Comparison of ENCODE assay signal across 1 cellular context in the genomic region with DNA sequence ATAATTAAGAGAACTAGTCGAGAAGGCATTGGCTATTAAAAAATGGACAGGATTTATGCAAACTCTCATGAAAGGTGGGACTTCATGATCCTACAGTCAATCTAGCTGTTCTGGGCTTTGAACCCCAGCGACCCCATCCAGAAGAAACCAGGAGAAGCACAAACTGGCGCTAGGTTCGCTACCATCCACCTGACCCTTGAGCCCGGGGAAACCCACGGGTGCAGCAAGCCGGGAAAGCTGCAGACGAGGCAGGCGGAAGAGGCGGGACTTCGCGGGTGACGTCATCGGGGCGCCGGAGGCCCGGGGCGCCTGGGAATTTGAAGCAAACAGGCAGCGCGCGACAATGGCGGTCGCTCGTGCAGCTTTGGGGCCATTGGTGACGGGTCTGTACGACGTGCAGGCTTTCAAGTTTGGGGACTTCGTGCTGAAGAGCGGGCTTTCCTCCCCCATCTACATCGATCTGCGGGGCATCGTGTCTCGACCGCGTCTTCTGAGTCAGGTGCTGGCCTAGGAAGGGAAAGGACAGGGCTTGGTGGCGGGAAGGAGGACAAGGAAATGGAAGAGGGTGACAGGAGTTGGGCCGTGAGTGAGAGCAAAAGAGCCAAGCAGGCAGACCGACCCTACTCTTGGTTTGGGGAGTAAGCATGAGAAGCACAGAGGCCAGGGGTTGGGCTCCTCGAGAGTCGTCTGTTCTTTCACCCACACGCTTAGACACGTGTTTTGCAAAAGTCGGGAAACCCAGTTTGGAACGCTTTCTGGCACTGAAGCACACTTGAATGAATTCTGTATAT.
TF ChIP-seq lines count a peak whose summit lies in the region.

A gene (plus strand): TSS at position 324 of the 791 bp plus-strand sequence. CDS start 20 bp downstream, at position 344.

TF ChIP-seq in HepG2, 621 proteins besides CTCF, POLR2A, EP300 and RAD21 (continued from another document and continues in another):
- peak; percentile 90; the same call in 1 of the 2 replicates for TF ChIP-seq ZNF772 (CRISPR knock-in tag; IDR thresholded peaks at IDR 0.05)
- TF ChIP-seq PAWR (CRISPR knock-in tag; IDR thresholded peaks at IDR 0.05; ENCODE audit: borderline replicate concordance) = no peak
- no peak for TF ChIP-seq DPF2 (CRISPR knock-in tag; IDR thresholded peaks at IDR 0.05; ENCODE audit: borderline replicate concordance, low read depth)
- no peak for TF ChIP-seq ZSCAN25 (CRISPR knock-in tag; IDR thresholded peaks at IDR 0.05)
- peak; percentile 27; the same call in 1 of the 2 replicates for TF ChIP-seq NR2F6 (IDR thresholded peaks at IDR 0.05)
- peak; percentile 76; the same call in 1 of the 2 replicates for TF ChIP-seq NR2F6 (CRISPR knock-in tag; IDR thresholded peaks at IDR 0.05)
- TF ChIP-seq, protein P1, sequence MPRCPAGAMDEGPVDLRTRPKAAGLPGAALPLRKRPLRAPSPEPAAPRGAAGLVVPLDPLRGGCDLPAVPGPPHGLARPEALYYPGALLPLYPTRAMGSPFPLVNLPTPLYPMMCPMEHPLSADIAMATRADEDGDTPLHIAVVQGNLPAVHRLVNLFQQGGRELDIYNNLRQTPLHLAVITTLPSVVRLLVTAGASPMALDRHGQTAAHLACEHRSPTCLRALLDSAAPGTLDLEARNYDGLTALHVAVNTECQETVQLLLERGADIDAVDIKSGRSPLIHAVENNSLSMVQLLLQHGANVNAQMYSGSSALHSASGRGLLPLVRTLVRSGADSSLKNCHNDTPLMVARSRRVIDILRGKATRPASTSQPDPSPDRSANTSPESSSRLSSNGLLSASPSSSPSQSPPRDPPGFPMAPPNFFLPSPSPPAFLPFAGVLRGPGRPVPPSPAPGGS (CRISPR knock-in tag; IDR thresholded peaks at IDR 0.05) = peak; percentile 56; the same call in 1 of the 2 replicates
- TF ChIP-seq, protein P2, sequence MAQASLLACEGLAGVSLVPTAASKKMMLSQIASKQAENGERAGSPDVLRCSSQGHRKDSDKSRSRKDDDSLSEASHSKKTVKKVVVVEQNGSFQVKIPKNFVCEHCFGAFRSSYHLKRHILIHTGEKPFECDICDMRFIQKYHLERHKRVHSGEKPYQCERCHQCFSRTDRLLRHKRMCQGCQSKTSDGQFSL (CRISPR knock-in tag; IDR thresholded peaks at IDR 0.05) = peak; percentile 61; the same call in 1 of the 2 replicates
- no peak for TF ChIP-seq KLF15 (CRISPR knock-in tag; IDR thresholded peaks at IDR 0.05; ENCODE audit: borderline replicate concordance)
- TF ChIP-seq JUNB (CRISPR knock-in tag; IDR thresholded peaks at IDR 0.05; ENCODE audit: borderline replicate concordance) = peak; percentile 67; the same call in 1 of the 2 replicates
- TF ChIP-seq, protein P3, sequence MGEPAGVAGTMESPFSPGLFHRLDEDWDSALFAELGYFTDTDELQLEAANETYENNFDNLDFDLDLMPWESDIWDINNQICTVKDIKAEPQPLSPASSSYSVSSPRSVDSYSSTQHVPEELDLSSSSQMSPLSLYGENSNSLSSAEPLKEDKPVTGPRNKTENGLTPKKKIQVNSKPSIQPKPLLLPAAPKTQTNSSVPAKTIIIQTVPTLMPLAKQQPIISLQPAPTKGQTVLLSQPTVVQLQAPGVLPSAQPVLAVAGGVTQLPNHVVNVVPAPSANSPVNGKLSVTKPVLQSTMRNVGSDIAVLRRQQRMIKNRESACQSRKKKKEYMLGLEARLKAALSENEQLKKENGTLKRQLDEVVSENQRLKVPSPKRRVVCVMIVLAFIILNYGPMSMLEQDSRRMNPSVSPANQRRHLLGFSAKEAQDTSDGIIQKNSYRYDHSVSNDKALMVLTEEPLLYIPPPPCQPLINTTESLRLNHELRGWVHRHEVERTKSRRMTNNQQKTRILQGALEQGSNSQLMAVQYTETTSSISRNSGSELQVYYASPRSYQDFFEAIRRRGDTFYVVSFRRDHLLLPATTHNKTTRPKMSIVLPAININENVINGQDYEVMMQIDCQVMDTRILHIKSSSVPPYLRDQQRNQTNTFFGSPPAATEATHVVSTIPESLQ (CRISPR knock-in tag; conservative IDR thresholded peaks at IDR 0.05) = peak; percentile 20; the same call in 1 of the 2 replicates
- TF ChIP-seq, protein P4, sequence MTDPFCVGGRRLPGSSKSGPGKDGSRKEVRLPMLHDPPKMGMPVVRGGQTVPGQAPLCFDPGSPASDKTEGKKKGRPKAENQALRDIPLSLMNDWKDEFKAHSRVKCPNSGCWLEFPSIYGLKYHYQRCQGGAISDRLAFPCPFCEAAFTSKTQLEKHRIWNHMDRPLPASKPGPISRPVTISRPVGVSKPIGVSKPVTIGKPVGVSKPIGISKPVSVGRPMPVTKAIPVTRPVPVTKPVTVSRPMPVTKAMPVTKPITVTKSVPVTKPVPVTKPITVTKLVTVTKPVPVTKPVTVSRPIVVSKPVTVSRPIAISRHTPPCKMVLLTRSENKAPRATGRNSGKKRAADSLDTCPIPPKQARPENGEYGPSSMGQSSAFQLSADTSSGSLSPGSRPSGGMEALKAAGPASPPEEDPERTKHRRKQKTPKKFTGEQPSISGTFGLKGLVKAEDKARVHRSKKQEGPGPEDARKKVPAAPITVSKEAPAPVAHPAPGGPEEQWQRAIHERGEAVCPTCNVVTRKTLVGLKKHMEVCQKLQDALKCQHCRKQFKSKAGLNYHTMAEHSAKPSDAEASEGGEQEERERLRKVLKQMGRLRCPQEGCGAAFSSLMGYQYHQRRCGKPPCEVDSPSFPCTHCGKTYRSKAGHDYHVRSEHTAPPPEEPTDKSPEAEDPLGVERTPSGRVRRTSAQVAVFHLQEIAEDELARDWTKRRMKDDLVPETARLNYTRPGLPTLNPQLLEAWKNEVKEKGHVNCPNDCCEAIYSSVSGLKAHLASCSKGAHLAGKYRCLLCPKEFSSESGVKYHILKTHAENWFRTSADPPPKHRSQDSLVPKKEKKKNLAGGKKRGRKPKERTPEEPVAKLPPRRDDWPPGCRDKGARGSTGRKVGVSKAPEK (CRISPR knock-in tag; IDR thresholded peaks at IDR 0.05; ENCODE audit: borderline replicate concordance) = no peak
- TF ChIP-seq JDP2 (CRISPR knock-in tag; IDR thresholded peaks at IDR 0.05; ENCODE audit: borderline replicate concordance) = no peak; the same call in 1 of the 2 replicates
- TF ChIP-seq RBM39 (IDR thresholded peaks at IDR 0.05; ENCODE audit: low read depth, low read length, poor library complexity, severe bottlenecking) = peak; percentile 69
- peak; percentile 34; the same call in 1 of the 2 replicates for TF ChIP-seq ZBTB42 (CRISPR knock-in tag; IDR thresholded peaks at IDR 0.05)
- TF ChIP-seq, protein P5, sequence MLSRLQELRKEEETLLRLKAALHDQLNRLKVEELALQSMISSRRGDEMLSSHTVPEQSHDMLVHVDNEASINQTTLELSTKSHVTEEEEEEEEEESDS (CRISPR knock-in tag; IDR thresholded peaks at IDR 0.05; ENCODE audit: borderline replicate concordance) = no peak
- TF ChIP-seq, protein P6, sequence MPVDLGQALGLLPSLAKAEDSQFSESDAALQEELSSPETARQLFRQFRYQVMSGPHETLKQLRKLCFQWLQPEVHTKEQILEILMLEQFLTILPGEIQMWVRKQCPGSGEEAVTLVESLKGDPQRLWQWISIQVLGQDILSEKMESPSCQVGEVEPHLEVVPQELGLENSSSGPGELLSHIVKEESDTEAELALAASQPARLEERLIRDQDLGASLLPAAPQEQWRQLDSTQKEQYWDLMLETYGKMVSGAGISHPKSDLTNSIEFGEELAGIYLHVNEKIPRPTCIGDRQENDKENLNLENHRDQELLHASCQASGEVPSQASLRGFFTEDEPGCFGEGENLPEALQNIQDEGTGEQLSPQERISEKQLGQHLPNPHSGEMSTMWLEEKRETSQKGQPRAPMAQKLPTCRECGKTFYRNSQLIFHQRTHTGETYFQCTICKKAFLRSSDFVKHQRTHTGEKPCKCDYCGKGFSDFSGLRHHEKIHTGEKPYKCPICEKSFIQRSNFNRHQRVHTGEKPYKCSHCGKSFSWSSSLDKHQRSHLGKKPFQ (CRISPR knock-in tag; IDR thresholded peaks at IDR 0.05; ENCODE audit: insufficient replicate concordance) = peak; percentile 74
- TF ChIP-seq HNRNPUL1 (IDR thresholded peaks at IDR 0.05; ENCODE audit: low read depth, low read length) = no peak
- TF ChIP-seq TAF1 (CRISPR knock-in tag; IDR thresholded peaks at IDR 0.05) = peak; percentile 91
- TF ChIP-seq ZNF562 (CRISPR knock-in tag; IDR thresholded peaks at IDR 0.05; ENCODE audit: borderline replicate concordance) = no peak
- peak; percentile 50; the same call in 1 of the 2 replicates for TF ChIP-seq RFX5 (IDR thresholded peaks at IDR 0.05; ENCODE audit: low read depth, low read length)
- peak; percentile 23; the same call in 1 of the 2 replicates for TF ChIP-seq PHF21A (CRISPR knock-in tag; IDR thresholded peaks at IDR 0.05)
- TF ChIP-seq ZFP36L2 (CRISPR knock-in tag; IDR thresholded peaks at IDR 0.05) = no peak
- TF ChIP-seq, protein P7, sequence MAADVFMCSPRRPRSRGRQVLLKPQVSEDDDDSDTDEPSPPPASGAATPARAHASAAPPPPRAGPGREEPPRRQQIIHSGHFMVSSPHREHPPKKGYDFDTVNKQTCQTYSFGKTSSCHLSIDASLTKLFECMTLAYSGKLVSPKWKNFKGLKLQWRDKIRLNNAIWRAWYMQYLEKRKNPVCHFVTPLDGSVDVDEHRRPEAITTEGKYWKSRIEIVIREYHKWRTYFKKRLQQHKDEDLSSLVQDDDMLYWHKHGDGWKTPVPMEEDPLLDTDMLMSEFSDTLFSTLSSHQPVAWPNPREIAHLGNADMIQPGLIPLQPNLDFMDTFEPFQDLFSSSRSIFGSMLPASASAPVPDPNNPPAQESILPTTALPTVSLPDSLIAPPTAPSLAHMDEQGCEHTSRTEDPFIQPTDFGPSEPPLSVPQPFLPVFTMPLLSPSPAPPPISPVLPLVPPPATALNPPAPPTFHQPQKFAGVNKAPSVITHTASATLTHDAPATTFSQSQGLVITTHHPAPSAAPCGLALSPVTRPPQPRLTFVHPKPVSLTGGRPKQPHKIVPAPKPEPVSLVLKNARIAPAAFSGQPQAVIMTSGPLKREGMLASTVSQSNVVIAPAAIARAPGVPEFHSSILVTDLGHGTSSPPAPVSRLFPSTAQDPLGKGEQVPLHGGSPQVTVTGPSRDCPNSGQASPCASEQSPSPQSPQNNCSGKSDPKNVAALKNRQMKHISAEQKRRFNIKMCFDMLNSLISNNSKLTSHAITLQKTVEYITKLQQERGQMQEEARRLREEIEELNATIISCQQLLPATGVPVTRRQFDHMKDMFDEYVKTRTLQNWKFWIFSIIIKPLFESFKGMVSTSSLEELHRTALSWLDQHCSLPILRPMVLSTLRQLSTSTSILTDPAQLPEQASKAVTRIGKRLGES (CRISPR knock-in tag; IDR thresholded peaks at IDR 0.05; ENCODE audit: borderline replicate concordance) = 0 out of 2 replicates have a peak, but pooled peaks have one; percentile 57
- no peak for TF ChIP-seq ZNF260 (CRISPR knock-in tag; IDR thresholded peaks at IDR 0.05; ENCODE audit: borderline replicate concordance, low read depth)
- TF ChIP-seq YEATS2 (CRISPR knock-in tag; IDR thresholded peaks at IDR 0.05; ENCODE audit: borderline replicate concordance) = peak; percentile 87
- TF ChIP-seq, protein P8, sequence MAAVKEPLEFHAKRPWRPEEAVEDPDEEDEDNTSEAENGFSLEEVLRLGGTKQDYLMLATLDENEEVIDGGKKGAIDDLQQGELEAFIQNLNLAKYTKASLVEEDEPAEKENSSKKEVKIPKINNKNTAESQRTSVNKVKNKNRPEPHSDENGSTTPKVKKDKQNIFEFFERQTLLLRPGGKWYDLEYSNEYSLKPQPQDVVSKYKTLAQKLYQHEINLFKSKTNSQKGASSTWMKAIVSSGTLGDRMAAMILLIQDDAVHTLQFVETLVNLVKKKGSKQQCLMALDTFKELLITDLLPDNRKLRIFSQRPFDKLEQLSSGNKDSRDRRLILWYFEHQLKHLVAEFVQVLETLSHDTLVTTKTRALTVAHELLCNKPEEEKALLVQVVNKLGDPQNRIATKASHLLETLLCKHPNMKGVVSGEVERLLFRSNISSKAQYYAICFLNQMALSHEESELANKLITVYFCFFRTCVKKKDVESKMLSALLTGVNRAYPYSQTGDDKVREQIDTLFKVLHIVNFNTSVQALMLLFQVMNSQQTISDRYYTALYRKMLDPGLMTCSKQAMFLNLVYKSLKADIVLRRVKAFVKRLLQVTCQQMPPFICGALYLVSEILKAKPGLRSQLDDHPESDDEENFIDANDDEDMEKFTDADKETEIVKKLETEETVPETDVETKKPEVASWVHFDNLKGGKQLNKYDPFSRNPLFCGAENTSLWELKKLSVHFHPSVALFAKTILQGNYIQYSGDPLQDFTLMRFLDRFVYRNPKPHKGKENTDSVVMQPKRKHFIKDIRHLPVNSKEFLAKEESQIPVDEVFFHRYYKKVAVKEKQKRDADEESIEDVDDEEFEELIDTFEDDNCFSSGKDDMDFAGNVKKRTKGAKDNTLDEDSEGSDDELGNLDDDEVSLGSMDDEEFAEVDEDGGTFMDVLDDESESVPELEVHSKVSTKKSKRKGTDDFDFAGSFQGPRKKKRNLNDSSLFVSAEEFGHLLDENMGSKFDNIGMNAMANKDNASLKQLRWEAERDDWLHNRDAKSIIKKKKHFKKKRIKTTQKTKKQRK (IDR thresholded peaks at IDR 0.05; ENCODE audit: low read length) = no peak
- no peak for TF ChIP-seq ATAD3A (CRISPR knock-in tag; IDR thresholded peaks at IDR 0.05)
- TF ChIP-seq ZNF629 (CRISPR knock-in tag; conservative IDR thresholded peaks at IDR 0.05) = 0 out of 2 replicates have a peak, but pooled peaks have one; percentile 29
- TF ChIP-seq, protein P9, sequence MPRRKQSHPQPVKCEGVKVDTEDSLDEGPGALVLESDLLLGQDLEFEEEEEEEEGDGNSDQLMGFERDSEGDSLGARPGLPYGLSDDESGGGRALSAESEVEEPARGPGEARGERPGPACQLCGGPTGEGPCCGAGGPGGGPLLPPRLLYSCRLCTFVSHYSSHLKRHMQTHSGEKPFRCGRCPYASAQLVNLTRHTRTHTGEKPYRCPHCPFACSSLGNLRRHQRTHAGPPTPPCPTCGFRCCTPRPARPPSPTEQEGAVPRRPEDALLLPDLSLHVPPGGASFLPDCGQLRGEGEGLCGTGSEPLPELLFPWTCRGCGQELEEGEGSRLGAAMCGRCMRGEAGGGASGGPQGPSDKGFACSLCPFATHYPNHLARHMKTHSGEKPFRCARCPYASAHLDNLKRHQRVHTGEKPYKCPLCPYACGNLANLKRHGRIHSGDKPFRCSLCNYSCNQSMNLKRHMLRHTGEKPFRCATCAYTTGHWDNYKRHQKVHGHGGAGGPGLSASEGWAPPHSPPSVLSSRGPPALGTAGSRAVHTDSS (CRISPR knock-in tag; conservative IDR thresholded peaks at IDR 0.05) = no peak
- peak; percentile 65; the same call in 1 of the 2 replicates for TF ChIP-seq KLF9 (CRISPR knock-in tag; IDR thresholded peaks at IDR 0.05; ENCODE audit: low read depth)
- peak; percentile 62 for TF ChIP-seq RARA (CRISPR knock-in tag; IDR thresholded peaks at IDR 0.05)
- TF ChIP-seq, protein P10, sequence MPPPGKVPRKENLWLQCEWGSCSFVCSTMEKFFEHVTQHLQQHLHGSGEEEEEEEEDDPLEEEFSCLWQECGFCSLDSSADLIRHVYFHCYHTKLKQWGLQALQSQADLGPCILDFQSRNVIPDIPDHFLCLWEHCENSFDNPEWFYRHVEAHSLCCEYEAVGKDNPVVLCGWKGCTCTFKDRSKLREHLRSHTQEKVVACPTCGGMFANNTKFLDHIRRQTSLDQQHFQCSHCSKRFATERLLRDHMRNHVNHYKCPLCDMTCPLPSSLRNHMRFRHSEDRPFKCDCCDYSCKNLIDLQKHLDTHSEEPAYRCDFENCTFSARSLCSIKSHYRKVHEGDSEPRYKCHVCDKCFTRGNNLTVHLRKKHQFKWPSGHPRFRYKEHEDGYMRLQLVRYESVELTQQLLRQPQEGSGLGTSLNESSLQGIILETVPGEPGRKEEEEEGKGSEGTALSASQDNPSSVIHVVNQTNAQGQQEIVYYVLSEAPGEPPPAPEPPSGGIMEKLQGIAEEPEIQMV (CRISPR knock-in tag; IDR thresholded peaks at IDR 0.05; ENCODE audit: low read depth) = no peak
- TF ChIP-seq FOXC1 (CRISPR knock-in tag; IDR thresholded peaks at IDR 0.05; ENCODE audit: borderline replicate concordance) = no peak
- no peak for TF ChIP-seq ZKSCAN5 (CRISPR knock-in tag; IDR thresholded peaks at IDR 0.05)
- peak; percentile 45 for TF ChIP-seq ZNF883 (CRISPR knock-in tag; IDR thresholded peaks at IDR 0.05; ENCODE audit: not compliant biosample characterization)
- TF ChIP-seq TCF7L2 (IDR thresholded peaks at IDR 0.05; ENCODE audit: low read depth, low read length) = no peak
- TF ChIP-seq ZNF331 (CRISPR knock-in tag; IDR thresholded peaks at IDR 0.05) = peak; percentile 70; the same call in 1 of the 2 replicates
